1 cellular context compared by ENCODE assay signal in genomic region chr16:82605076-82605475, GRCh38.
TF ChIP-seq lines count a peak whose summit lies in the region.

No MANE protein-coding gene starts in this region.

TF ChIP-seq in H1, 55 proteins besides CTCF, POLR2A, EP300 and RAD21 (continued from another document):
- TF ChIP-seq BACH1 (IDR thresholded peaks at IDR 0.05; ENCODE audit: low read length), result no peak
- TF ChIP-seq POU5F1 (IDR thresholded peaks at IDR 0.05; ENCODE audit: low read depth, low read length), result no peak
- TF ChIP-seq GABPA (IDR thresholded peaks at IDR 0.05; ENCODE audit: borderline replicate concordance, insufficient read depth, low read length), result no peak
- no peak for TF ChIP-seq RXRA (IDR thresholded peaks at IDR 0.05; ENCODE audit: insufficient read depth, low read depth, low read length)
